1 cellular context compared by ENCODE assay signal in genomic region chr4:54571293-54571723, GRCh38.
TF ChIP-seq lines count a peak whose summit lies in the region.

No MANE protein-coding gene starts in this region.

TF ChIP-seq in K562, 482 proteins besides CTCF, POLR2A, EP300 and RAD21 (continued from another document and continues in another):
- TF ChIP-seq CBFA2T2 (conservative IDR thresholded peaks at IDR 0.05) (peak; percentile 99), KLF10 (CRISPR knock-in tag; IDR thresholded peaks at IDR 0.05) (no peak), RUNX1 (IDR thresholded peaks at IDR 0.05; ENCODE audit: low read depth) (peak; percentile 83), SMAD3 (CRISPR knock-in tag; conservative IDR thresholded peaks at IDR 0.05) (peak; percentile 85), ZNF232 (CRISPR knock-in tag; IDR thresholded peaks at IDR 0.05) (no peak), RCOR1 (IDR thresholded peaks at IDR 0.05; ENCODE audit: borderline replicate concordance in 1 of 2, low read depth in 2 of 2, low read length in 2 of 2) (peak; percentile 89 to 98), ZNF184 (CRISPR knock-in tag; IDR thresholded peaks at IDR 0.05) (no peak), CREB1 (IDR thresholded peaks at IDR 0.05) (peak; percentile 76; the same call in 1 of the 2 replicates), CREB1 (CRISPR knock-in tag; IDR thresholded peaks at IDR 0.05) (no peak), KLF6 (CRISPR knock-in tag; IDR thresholded peaks at IDR 0.05; ENCODE audit: borderline replicate concordance) (no peak), U2AF2 (optimal IDR thresholded peaks at IDR 0.05; ENCODE audit: low read depth, low read length) (no peak), NCOA2 (IDR thresholded peaks at IDR 0.05; ENCODE audit: partially characterized antibody in 2 of 2) (peak in 1 of 2 experiments; percentile 67), TAF15 (IDR thresholded peaks at IDR 0.05; ENCODE audit: low read depth, low read length) (no peak), HNRNPLL (IDR thresholded peaks at IDR 0.05; ENCODE audit: low read depth, low read length, poor library complexity, severe bottlenecking) (no peak), RBM22 (IDR thresholded peaks at IDR 0.05; ENCODE audit: low read depth, low read length, poor library complexity, severe bottlenecking) (no peak), ZNF134 (CRISPR knock-in tag; conservative IDR thresholded peaks at IDR 0.05) (peak; percentile 69), ZNF436 (CRISPR knock-in tag; IDR thresholded peaks at IDR 0.05) (no peak), ID3 (CRISPR knock-in tag; IDR thresholded peaks at IDR 0.05) (no peak), ID3 (tag; IDR thresholded peaks at IDR 0.05) (peak; percentile 79), PHB2 (IDR thresholded peaks at IDR 0.05; ENCODE audit: low read depth) (peak; percentile 82), ZBTB11 (CRISPR knock-in tag; IDR thresholded peaks at IDR 0.05) (peak in 1 of 3 experiments; percentile 82; a peak in 2 of 6 replicates), NR2C1 (IDR thresholded peaks at IDR 0.05) (no peak; the same call in 1 of the 2 replicates), NR2C1 (tag; IDR thresholded peaks at IDR 0.05) (peak; percentile 68), NFYB (IDR thresholded peaks at IDR 0.05; ENCODE audit: extremely low read depth, insufficient read length) (no peak), ELK1 (CRISPR knock-in tag; IDR thresholded peaks at IDR 0.05) (no peak), SMC3 (conservative IDR thresholded peaks at IDR 0.05; ENCODE audit: insufficient read depth, low read depth, low read length) (no peak), PHF8 (IDR thresholded peaks at IDR 0.05; ENCODE audit: borderline replicate concordance, low read length) (no peak; the same call in 1 of the 2 replicates), GATAD2B (IDR thresholded peaks at IDR 0.05; ENCODE audit: borderline replicate concordance) (no peak), ZNF408 (CRISPR knock-in tag; IDR thresholded peaks at IDR 0.05; ENCODE audit: low read depth) (no peak), NR3C1 (CRISPR knock-in tag; IDR thresholded peaks at IDR 0.05) (no peak), TCFL5 (CRISPR knock-in tag; conservative IDR thresholded peaks at IDR 0.05) (0 out of 2 replicates have a peak, but pooled peaks have one; percentile 58)
- TF ChIP-seq, protein P1, sequence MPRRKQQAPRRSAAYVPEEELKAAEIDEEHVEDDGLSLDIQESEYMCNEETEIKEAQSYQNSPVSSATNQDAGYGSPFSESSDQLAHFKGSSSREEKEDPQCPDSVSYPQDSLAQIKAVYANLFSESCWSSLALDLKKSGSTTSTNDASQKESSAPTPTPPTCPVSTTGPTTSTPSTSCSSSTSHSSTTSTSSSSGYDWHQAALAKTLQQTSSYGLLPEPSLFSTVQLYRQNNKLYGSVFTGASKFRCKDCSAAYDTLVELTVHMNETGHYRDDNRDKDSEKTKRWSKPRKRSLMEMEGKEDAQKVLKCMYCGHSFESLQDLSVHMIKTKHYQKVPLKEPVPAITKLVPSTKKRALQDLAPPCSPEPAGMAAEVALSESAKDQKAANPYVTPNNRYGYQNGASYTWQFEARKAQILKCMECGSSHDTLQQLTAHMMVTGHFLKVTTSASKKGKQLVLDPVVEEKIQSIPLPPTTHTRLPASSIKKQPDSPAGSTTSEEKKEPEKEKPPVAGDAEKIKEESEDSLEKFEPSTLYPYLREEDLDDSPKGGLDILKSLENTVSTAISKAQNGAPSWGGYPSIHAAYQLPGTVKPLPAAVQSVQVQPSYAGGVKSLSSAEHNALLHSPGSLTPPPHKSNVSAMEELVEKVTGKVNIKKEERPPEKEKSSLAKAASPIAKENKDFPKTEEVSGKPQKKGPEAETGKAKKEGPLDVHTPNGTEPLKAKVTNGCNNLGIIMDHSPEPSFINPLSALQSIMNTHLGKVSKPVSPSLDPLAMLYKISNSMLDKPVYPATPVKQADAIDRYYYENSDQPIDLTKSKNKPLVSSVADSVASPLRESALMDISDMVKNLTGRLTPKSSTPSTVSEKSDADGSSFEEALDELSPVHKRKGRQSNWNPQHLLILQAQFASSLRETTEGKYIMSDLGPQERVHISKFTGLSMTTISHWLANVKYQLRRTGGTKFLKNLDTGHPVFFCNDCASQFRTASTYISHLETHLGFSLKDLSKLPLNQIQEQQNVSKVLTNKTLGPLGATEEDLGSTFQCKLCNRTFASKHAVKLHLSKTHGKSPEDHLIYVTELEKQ (CRISPR knock-in tag; IDR thresholded peaks at IDR 0.05): peak; percentile 70
- TF ChIP-seq, protein P2, sequence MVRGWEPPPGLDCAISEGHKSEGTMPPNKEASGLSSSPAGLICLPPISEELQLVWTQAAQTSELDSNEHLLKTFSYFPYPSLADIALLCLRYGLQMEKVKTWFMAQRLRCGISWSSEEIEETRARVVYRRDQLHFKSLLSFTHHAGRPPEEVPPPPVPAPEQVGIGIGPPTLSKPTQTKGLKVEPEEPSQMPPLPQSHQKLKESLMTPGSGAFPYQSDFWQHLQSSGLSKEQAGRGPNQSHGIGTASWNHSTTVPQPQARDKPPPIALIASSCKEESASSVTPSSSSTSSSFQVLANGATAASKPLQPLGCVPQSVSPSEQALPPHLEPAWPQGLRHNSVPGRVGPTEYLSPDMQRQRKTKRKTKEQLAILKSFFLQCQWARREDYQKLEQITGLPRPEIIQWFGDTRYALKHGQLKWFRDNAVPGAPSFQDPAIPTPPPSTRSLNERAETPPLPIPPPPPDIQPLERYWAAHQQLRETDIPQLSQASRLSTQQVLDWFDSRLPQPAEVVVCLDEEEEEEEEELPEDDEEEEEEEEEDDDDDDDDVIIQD (CRISPR knock-in tag; IDR thresholded peaks at IDR 0.05): no peak
- TF ChIP-seq, protein P3, sequence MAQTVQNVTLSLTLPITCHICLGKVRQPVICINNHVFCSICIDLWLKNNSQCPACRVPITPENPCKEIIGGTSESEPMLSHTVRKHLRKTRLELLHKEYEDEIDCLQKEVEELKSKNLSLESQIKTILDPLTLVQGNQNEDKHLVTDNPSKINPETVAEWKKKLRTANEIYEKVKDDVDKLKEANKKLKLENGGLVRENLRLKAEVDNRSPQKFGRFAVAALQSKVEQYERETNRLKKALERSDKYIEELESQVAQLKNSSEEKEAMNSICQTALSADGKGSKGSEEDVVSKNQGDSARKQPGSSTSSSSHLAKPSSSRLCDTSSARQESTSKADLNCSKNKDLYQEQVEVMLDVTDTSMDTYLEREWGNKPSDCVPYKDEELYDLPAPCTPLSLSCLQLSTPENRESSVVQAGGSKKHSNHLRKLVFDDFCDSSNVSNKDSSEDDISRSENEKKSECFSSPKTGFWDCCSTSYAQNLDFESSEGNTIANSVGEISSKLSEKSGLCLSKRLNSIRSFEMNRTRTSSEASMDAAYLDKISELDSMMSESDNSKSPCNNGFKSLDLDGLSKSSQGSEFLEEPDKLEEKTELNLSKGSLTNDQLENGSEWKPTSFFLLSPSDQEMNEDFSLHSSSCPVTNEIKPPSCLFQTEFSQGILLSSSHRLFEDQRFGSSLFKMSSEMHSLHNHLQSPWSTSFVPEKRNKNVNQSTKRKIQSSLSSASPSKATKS (CRISPR knock-in tag; IDR thresholded peaks at IDR 0.05): no peak
- TF ChIP-seq, protein P4, sequence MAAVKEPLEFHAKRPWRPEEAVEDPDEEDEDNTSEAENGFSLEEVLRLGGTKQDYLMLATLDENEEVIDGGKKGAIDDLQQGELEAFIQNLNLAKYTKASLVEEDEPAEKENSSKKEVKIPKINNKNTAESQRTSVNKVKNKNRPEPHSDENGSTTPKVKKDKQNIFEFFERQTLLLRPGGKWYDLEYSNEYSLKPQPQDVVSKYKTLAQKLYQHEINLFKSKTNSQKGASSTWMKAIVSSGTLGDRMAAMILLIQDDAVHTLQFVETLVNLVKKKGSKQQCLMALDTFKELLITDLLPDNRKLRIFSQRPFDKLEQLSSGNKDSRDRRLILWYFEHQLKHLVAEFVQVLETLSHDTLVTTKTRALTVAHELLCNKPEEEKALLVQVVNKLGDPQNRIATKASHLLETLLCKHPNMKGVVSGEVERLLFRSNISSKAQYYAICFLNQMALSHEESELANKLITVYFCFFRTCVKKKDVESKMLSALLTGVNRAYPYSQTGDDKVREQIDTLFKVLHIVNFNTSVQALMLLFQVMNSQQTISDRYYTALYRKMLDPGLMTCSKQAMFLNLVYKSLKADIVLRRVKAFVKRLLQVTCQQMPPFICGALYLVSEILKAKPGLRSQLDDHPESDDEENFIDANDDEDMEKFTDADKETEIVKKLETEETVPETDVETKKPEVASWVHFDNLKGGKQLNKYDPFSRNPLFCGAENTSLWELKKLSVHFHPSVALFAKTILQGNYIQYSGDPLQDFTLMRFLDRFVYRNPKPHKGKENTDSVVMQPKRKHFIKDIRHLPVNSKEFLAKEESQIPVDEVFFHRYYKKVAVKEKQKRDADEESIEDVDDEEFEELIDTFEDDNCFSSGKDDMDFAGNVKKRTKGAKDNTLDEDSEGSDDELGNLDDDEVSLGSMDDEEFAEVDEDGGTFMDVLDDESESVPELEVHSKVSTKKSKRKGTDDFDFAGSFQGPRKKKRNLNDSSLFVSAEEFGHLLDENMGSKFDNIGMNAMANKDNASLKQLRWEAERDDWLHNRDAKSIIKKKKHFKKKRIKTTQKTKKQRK (IDR thresholded peaks at IDR 0.05; ENCODE audit: borderline replicate concordance, low read depth, low read length): no peak
- TF ChIP-seq, protein P5, sequence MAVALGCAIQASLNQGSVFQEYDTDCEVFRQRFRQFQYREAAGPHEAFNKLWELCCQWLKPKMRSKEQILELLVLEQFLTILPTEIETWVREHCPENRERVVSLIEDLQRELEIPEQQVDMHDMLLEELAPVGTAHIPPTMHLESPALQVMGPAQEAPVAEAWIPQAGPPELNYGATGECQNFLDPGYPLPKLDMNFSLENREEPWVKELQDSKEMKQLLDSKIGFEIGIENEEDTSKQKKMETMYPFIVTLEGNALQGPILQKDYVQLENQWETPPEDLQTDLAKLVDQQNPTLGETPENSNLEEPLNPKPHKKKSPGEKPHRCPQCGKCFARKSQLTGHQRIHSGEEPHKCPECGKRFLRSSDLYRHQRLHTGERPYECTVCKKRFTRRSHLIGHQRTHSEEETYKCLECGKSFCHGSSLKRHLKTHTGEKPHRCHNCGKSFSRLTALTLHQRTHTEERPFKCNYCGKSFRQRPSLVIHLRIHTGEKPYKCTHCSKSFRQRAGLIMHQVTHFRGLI (CRISPR knock-in tag; IDR thresholded peaks at IDR 0.05): peak; percentile 81
- TF ChIP-seq, protein P6, sequence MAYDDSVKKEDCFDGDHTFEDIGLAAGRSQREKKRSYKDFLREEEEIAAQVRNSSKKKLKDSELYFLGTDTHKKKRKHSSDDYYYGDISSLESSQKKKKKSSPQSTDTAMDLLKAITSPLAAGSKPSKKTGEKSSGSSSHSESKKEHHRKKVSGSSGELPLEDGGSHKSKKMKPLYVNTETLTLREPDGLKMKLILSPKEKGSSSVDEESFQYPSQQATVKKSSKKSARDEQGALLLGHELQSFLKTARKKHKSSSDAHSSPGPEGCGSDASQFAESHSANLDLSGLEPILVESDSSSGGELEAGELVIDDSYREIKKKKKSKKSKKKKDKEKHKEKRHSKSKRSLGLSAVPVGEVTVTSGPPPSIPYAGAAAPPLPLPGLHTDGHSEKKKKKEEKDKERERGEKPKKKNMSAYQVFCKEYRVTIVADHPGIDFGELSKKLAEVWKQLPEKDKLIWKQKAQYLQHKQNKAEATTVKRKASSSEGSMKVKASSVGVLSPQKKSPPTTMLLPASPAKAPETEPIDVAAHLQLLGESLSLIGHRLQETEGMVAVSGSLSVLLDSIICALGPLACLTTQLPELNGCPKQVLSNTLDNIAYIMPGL (CRISPR knock-in tag; IDR thresholded peaks at IDR 0.05): no peak
- TF ChIP-seq, protein P7, sequence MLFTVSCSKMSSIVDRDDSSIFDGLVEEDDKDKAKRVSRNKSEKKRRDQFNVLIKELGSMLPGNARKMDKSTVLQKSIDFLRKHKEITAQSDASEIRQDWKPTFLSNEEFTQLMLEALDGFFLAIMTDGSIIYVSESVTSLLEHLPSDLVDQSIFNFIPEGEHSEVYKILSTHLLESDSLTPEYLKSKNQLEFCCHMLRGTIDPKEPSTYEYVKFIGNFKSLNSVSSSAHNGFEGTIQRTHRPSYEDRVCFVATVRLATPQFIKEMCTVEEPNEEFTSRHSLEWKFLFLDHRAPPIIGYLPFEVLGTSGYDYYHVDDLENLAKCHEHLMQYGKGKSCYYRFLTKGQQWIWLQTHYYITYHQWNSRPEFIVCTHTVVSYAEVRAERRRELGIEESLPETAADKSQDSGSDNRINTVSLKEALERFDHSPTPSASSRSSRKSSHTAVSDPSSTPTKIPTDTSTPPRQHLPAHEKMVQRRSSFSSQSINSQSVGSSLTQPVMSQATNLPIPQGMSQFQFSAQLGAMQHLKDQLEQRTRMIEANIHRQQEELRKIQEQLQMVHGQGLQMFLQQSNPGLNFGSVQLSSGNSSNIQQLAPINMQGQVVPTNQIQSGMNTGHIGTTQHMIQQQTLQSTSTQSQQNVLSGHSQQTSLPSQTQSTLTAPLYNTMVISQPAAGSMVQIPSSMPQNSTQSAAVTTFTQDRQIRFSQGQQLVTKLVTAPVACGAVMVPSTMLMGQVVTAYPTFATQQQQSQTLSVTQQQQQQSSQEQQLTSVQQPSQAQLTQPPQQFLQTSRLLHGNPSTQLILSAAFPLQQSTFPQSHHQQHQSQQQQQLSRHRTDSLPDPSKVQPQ (CRISPR knock-in tag; IDR thresholded peaks at IDR 0.05; ENCODE audit: borderline replicate concordance): 0 out of 2 replicates have a peak, but pooled peaks have one; percentile 53
